In the genomic region with DNA sequence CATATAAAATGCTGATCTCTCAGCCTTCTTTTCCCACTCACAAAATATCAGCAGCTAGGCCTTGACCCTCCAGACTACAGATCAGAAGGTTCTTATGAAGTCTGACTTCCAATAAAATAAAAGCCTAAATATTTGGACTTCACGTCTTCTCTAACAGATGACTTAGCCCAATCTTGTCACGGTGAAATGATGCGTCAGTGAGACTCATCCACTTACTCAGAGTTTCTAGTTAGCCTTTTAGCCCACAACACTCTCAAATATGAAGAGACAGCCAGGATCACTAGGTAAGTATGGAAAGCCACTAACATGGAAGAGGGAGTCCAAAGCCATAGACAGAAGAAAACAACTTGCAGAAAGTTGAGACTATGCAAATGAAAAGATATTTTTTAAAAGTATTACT, we compare ENCODE assay signal across 18 cellular contexts.
DNase-seq lines count a peak whose midpoint lies in the region; ATAC-seq and TF ChIP-seq lines count a peak whose summit lies in the region.
"Had no signal": no experiment of that assay in that cellular context is flagged by ENCODE, and none has a peak within 500 bp of the region (broad histone marks: within the 10 kb centered on the region; RNA-seq: fewer than 3 reads in every experiment).

No MANE protein-coding gene starts in this region.

- H3K27ac ChIP-seq in DOHH2 (ENCODE audit: low read depth, low read length): peak overlapping the region; percentile 87; the same call in 1 of the 2 replicates
- H3K27ac ChIP-seq in RWPE2 (ENCODE audit: poor library complexity, severe bottlenecking): no peak overlapping the region
- H3K27ac ChIP-seq in brain microvascular endothelial cell: no peak overlapping the region

- in situ Hi-C loops in GM13977 (cut with MboI; ENCODE audit: low pct_unique_long_range_greater_than_20kb, low sequenced_read_pairs, unreplicated experiment): no loop called here
- in situ Hi-C loops in brain microvascular endothelial cell (cut with HindIII; ENCODE audit: low pct_ligation_motif_present, low sequenced_read_pairs): no loop called here

- H3K4me1 ChIP-seq in DOHH2 (ENCODE audit: control insufficient read depth, low read length): peaks cover 58% of the 10 kb centered on the region
- H3K4me1 ChIP-seq in RWPE2 (ENCODE audit: insufficient read depth, poor library complexity, severe bottlenecking): peaks cover 7% of the 10 kb centered on the region
- H3K4me1 ChIP-seq: BE2C had no signal

- TF ChIP-seq CTCF in DOHH2 (IDR thresholded peaks at IDR 0.05; ENCODE audit: low read depth, low read length, poor library complexity, severe bottlenecking): no peak
- no peak for TF ChIP-seq CTCF in RWPE2 (IDR thresholded peaks at IDR 0.05; ENCODE audit: poor library complexity, severe bottlenecking)
- no peak for TF ChIP-seq CTCF in GM13977 (IDR thresholded peaks at IDR 0.05; ENCODE audit: extremely low read depth, insufficient read depth, missing control alignments)
- no peak for TF ChIP-seq CTCF in brain microvascular endothelial cell (IDR thresholded peaks at IDR 0.05; ENCODE audit: low read depth, low read length, missing control alignments)

- ATAC-seq in RWPE2 (ENCODE audit: low read depth): 0 out of 3 replicates have a peak, but pooled peaks have one; percentile 27
- no peak for ATAC-seq in GM19455 (IDR thresholded peaks at IDR 0.05; ENCODE audit: unreplicated experiment)
- ATAC-seq: K562 had no signal

- H3K9me2 ChIP-seq in DOHH2 (replicated peaks; ENCODE audit: control insufficient read depth, low read length): no peaks in the 10 kb centered on the region

- no peak overlapping the region for H3K4me2 ChIP-seq in DOHH2 (ENCODE audit: low read length)

- H3K27me3 ChIP-seq in DOHH2 (ENCODE audit: control insufficient read depth, low read length): no peaks in the 10 kb centered on the region
- H3K27me3 ChIP-seq in RWPE2 (ENCODE audit: insufficient read depth, poor library complexity, severe bottlenecking): no peaks in the 10 kb centered on the region
- no peaks in the 10 kb centered on the region for H3K27me3 ChIP-seq in brain microvascular endothelial cell (replicated peaks)
- H3K27me3 ChIP-seq: BE2C had no signal

- H3K4me3 ChIP-seq in DOHH2 (ENCODE audit: low read length): no peak overlapping the region
- H3K4me3 ChIP-seq in RWPE2 (ENCODE audit: severe bottlenecking): no peak overlapping the region
- H3K4me3 ChIP-seq in brain microvascular endothelial cell (ENCODE audit: low read depth, low read length): no peak overlapping the region
- H3K4me3 ChIP-seq: K562 had no signal

- peaks cover 3% of the 10 kb centered on the region; the same call in 1 of the 2 replicates for H3F3A ChIP-seq in DOHH2 (ENCODE audit: control insufficient read depth, insufficient read depth)

- H3K36me3 ChIP-seq in DOHH2 (ENCODE audit: control insufficient read depth, low read length) (peaks cover 10% of the 10 kb centered on the region; the same call in 1 of the 2 replicates), RWPE2 (ENCODE audit: low read depth) (no peaks in the 10 kb centered on the region), brain microvascular endothelial cell (replicated peaks) (no peaks in the 10 kb centered on the region)
- H3K36me3 ChIP-seq: BE2C had no signal

- H3K9me3 ChIP-seq in DOHH2 (ENCODE audit: control insufficient read depth, insufficient read depth, low read length) (0 out of 2 replicates have a peak, but pooled peaks cover 4% of the 10 kb centered on the region), RWPE2 (ENCODE audit: severe bottlenecking) (no peaks in the 10 kb centered on the region)
- H3K9me3 ChIP-seq: BE2C had no signal

- DNase-seq in HT1080 (ENCODE audit: low read depth): peak; percentile 39
- DNase-seq in RWPE2 (ENCODE audit: low spot score): no peak
- DNase-seq in glomerular visceral epithelial cell (ENCODE audit: extremely low spot score): peak; percentile 14
- no peak for DNase-seq in globus pallidus (ENCODE audit: low spot score)
- DNase-seq in GM13977 (ENCODE audit: low spot score): no peak
- no peak for DNase-seq in brain microvascular endothelial cell
- DNase-seq: BE2C, DMS79 treated with DMSO at 0.1 percent for 48 hours, GDM1, H7, NCI-H1092 treated with DMSO at 0.1 percent for 48 hours, NCI-H1436 treated with DMSO at 0.1 percent for 48 hours, NCI-H1930, NCI-H2227 treated with DMSO at 0.1 percent for 48 hours, NCI-H748 treated with DMSO at 0.1 percent for 48 hours had no signal

- H3K79me2 ChIP-seq in DOHH2 (ENCODE audit: control insufficient read depth, low read length): no peaks in the 10 kb centered on the region

- H4K20me1 ChIP-seq in DOHH2 (ENCODE audit: control insufficient read depth, insufficient read depth, low read depth, low read length): no peaks in the 10 kb centered on the region

Comparison
In these comparisons a context has a peak if more than half of its experiments do, and no peak if none do; other contexts are left out.
1. DNase-seq: peak in HT1080 (single experiment) and glomerular visceral epithelial cell (single experiment); none in RWPE2 (single experiment), globus pallidus (single experiment), GM13977 (single experiment) and brain microvascular endothelial cell (single experiment).